In genomic region chr4:6614701-6615230, GRCh38 we compare ENCODE assay signal across 32 cellular contexts.
"Had no signal": no experiment of that assay in that cellular context is flagged by ENCODE, and none has a peak within 500 bp of the region (broad histone marks: within the 10 kb centered on the region; RNA-seq: fewer than 3 reads in every experiment).

No MANE protein-coding gene starts in this region.

- H3K4me3 Mint-ChIP-seq: activated B cell treated with CpG ODN at 0.5 μM for 24 hours; activated CD4-positive, alpha-beta memory T cell treated with anti-CD3 and anti-CD28 coated beads, Interleukin-2, amount 10 ng/mL, durations not matched to agents 7 days and 5 days; activated CD4-positive, alpha-beta T cell treated with anti-CD3 and anti-CD28 coated beads for 36 hours; activated CD4-positive, alpha-beta T cell treated with anti-CD3 and anti-CD28 coated beads, Interleukin-2, amount 10 ng/mL, durations not matched to agents 7 days and 5 days; activated naive CD4-positive, alpha-beta T cell treated with anti-CD3 and anti-CD28 coated beads, Interleukin-2, amount 10 ng/mL, durations not matched to agents 7 days and 5 days; activated naive CD8-positive, alpha-beta T cell treated with anti-CD3 and anti-CD28 coated beads, Interleukin-2, amount 10 ng/mL, durations not matched to agents 7 days and 5 days; activated T-cell treated with anti-CD3 and anti-CD28 coated beads, Interleukin-2, amount 50 U/mL, for 72 hours; brain; dendritic cell treated with granulocyte-macrophage colony-stimulating factor and Interleukin-4, amounts not matched to agents 40 ng/mL and 50 ng/mL, for 4 days; endodermal cell; T-helper 17 cell; T-helper 2 cell treated with Interferon-gamma antibody and Interleukin-4, amounts not matched to agents 5 μg/mL and 100 μg/mL, for 36 hours had no signal

- H3K9me3 Mint-ChIP-seq: activated B cell treated with CpG ODN at 0.5 μM for 24 hours; activated CD4-positive, alpha-beta memory T cell treated with anti-CD3 and anti-CD28 coated beads, Interleukin-2, amount 10 ng/mL, durations not matched to agents 7 days and 5 days; activated CD4-positive, alpha-beta T cell treated with anti-CD3 and anti-CD28 coated beads, Interleukin-2, amount 10 ng/mL, durations not matched to agents 7 days and 5 days; activated naive CD4-positive, alpha-beta T cell treated with anti-CD3 and anti-CD28 coated beads, Interleukin-2, amount 10 ng/mL, durations not matched to agents 7 days and 5 days; activated T-cell treated with anti-CD3 and anti-CD28 coated beads, Interleukin-2, amount 50 U/mL, for 72 hours; brain; dendritic cell treated with granulocyte-macrophage colony-stimulating factor and Interleukin-4, amounts not matched to agents 40 ng/mL and 50 ng/mL, for 4 days; T-helper 2 cell treated with Interferon-gamma antibody and Interleukin-4, amounts not matched to agents 5 μg/mL and 100 μg/mL, for 36 hours had no signal

- H3K36me3 ChIP-seq: cardiac muscle cell had no signal

- H3K4me3 ChIP-seq: ascending aorta, breast epithelium, cardiac muscle cell, coronary artery, dorsolateral prefrontal cortex had no signal

- H3K4me1 Mint-ChIP-seq: activated B cell treated with CpG ODN at 0.5 μM for 24 hours; activated CD4-positive, alpha-beta memory T cell treated with anti-CD3 and anti-CD28 coated beads, Interleukin-2, amount 10 ng/mL, durations not matched to agents 7 days and 5 days; activated CD4-positive, alpha-beta T cell treated with anti-CD3 and anti-CD28 coated beads for 36 hours; activated CD4-positive, alpha-beta T cell treated with anti-CD3 and anti-CD28 coated beads, Interleukin-2, amount 10 ng/mL, durations not matched to agents 7 days and 5 days; activated naive CD4-positive, alpha-beta T cell treated with anti-CD3 and anti-CD28 coated beads, Interleukin-2, amount 10 ng/mL, durations not matched to agents 7 days and 5 days; activated naive CD8-positive, alpha-beta T cell treated with anti-CD3 and anti-CD28 coated beads, Interleukin-2, amount 10 ng/mL, durations not matched to agents 7 days and 5 days; brain; endodermal cell; T-helper 17 cell had no signal

- H3K27ac ChIP-seq: ascending aorta, breast epithelium, cardiac muscle cell, coronary artery, dorsolateral prefrontal cortex, WERI-Rb-1 had no signal

- H3K27ac Mint-ChIP-seq: activated B cell treated with CpG ODN at 0.5 μM for 24 hours; activated CD4-positive, alpha-beta memory T cell treated with anti-CD3 and anti-CD28 coated beads, Interleukin-2, amount 10 ng/mL, durations not matched to agents 7 days and 5 days; activated CD4-positive, alpha-beta T cell treated with anti-CD3 and anti-CD28 coated beads for 36 hours; activated CD4-positive, alpha-beta T cell treated with anti-CD3 and anti-CD28 coated beads, Interleukin-2, amount 10 ng/mL, durations not matched to agents 7 days and 5 days; activated naive CD4-positive, alpha-beta T cell treated with anti-CD3 and anti-CD28 coated beads, Interleukin-2, amount 10 ng/mL, durations not matched to agents 7 days and 5 days; activated naive CD8-positive, alpha-beta T cell treated with anti-CD3 and anti-CD28 coated beads, Interleukin-2, amount 10 ng/mL, durations not matched to agents 7 days and 5 days; activated T-cell treated with anti-CD3 and anti-CD28 coated beads, Interleukin-2, amount 50 U/mL, for 72 hours; brain; dendritic cell treated with granulocyte-macrophage colony-stimulating factor and Interleukin-4, amounts not matched to agents 40 ng/mL and 50 ng/mL, for 4 days; endodermal cell; T-helper 2 cell treated with Interferon-gamma antibody and Interleukin-4, amounts not matched to agents 5 μg/mL and 100 μg/mL, for 36 hours had no signal

- H3K27me3 Mint-ChIP-seq: activated B cell treated with CpG ODN at 0.5 μM for 24 hours; activated CD4-positive, alpha-beta memory T cell treated with anti-CD3 and anti-CD28 coated beads, Interleukin-2, amount 10 ng/mL, durations not matched to agents 7 days and 5 days; activated CD4-positive, alpha-beta T cell treated with anti-CD3 and anti-CD28 coated beads for 36 hours; activated CD4-positive, alpha-beta T cell treated with anti-CD3 and anti-CD28 coated beads, Interleukin-2, amount 10 ng/mL, durations not matched to agents 7 days and 5 days; activated naive CD4-positive, alpha-beta T cell treated with anti-CD3 and anti-CD28 coated beads, Interleukin-2, amount 10 ng/mL, durations not matched to agents 7 days and 5 days; activated naive CD8-positive, alpha-beta T cell treated with anti-CD3 and anti-CD28 coated beads, Interleukin-2, amount 10 ng/mL, durations not matched to agents 7 days and 5 days; brain; dendritic cell treated with granulocyte-macrophage colony-stimulating factor and Interleukin-4, amounts not matched to agents 40 ng/mL and 50 ng/mL, for 4 days; T-helper 17 cell had no signal

- DNase-seq: activated B cell treated with CpG ODN at 0.5 μM for 24 hours; activated CD4-positive, alpha-beta memory T cell treated with anti-CD3 and anti-CD28 coated beads, Interleukin-2, amount 10 ng/mL, durations not matched to agents 7 days and 5 days; activated CD4-positive, alpha-beta T cell treated with anti-CD3 and anti-CD28 coated beads for 36 hours; activated CD4-positive, alpha-beta T cell treated with anti-CD3 and anti-CD28 coated beads, Interleukin-2, amount 10 ng/mL, durations not matched to agents 7 days and 5 days; activated CD4-positive, alpha-beta T cell treated with anti-CD3 and anti-CD28 coated beads, Interleukin-2, amount 50 U/mL, for 4 hours; activated gamma-delta T cell; activated naive CD4-positive, alpha-beta T cell; activated naive CD4-positive, alpha-beta T cell treated with anti-CD3 and anti-CD28 coated beads, Interleukin-2, amount 10 ng/mL, durations not matched to agents 7 days and 5 days; activated naive CD8-positive, alpha-beta T cell treated with anti-CD3 and anti-CD28 coated beads, Interleukin-2, amount 10 ng/mL, durations not matched to agents 7 days and 5 days; activated T-cell treated with anti-CD3 and anti-CD28 coated beads, Interleukin-2, amount 50 U/mL, for 72 hours; central memory CD4-positive, alpha-beta T cell; cerebellar nuclear complex; effector memory CD4-positive, alpha-beta T cell; endodermal cell; foreskin fibroblast; head of caudate nucleus; T-helper 1 cell; T-helper 17 cell; T1000; WERI-Rb-1 had no signal

- H3K27me3 ChIP-seq: ascending aorta, breast epithelium, cardiac muscle cell, dorsolateral prefrontal cortex had no signal

- ATAC-seq: activated CD4-positive, alpha-beta T cell treated with anti-CD3 and anti-CD28 coated beads for 36 hours; activated CD4-positive, CD25-positive, alpha-beta regulatory T cell treated with anti-CD3 and anti-CD28 coated beads, Interleukin-2, amount 50 U/mL, for 24 hours; activated naive CD4-positive, alpha-beta T cell treated with anti-CD3 and anti-CD28 coated beads, Interleukin-2, amount 50 U/mL, for 72 hours; activated T-cell treated with anti-CD3 and anti-CD28 coated beads, Interleukin-2, amount 50 U/mL, for 72 hours; esophagus mucosa; T-helper 17 cell had no signal

- H3K4me1 ChIP-seq: ascending aorta, breast epithelium had no signal

- H3K9me3 ChIP-seq: ascending aorta, breast epithelium had no signal

- FAIRE-seq: frontal cortex had no signal
